Comparison of ENCODE assay signal across 10 cellular contexts in the genomic region with DNA sequence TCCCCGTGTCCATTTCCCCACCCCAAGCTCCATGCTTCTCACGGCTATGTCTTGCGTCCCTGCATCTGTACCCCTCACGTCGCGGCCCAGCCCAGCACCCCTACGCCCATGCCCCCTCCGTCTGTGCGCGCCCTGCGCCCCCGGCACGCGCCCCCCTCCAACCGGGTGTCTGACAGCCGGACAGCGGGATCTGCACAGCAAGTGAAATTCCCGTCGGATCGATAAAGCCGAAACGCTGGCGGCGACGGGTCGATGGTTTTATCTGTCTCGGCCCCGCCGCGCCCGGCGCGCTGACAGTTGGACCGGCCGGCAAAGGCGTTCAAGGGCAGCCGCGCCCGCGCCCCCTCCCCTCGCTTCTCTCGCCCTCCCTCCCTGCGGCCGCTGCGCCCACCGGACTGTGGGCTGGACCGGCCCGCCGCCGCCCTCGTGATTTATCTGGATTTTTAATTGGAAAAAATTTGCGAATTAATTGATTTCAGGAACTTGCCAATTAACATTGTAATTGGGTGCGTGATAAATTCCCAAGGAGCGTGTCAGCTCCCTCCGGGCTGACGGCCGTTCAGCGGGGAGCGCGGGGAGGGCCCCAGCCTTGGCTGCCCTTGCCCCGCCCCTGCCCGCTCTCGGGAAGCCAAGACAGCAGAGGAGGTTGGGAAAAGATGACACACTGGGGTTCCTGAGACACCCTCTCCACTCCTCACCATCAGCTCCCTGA. TPM values are rescaled to one million over a fixed set of nuclear protein-coding genes. Genes with fewer than 3 reads are reported as not detected.
DNase-seq lines count a peak whose midpoint lies in the region; ATAC-seq and TF ChIP-seq lines count a peak whose summit lies in the region.
"Had no signal": no experiment of that assay in that cellular context is flagged by ENCODE, and none has a peak within 500 bp of the region (broad histone marks: within the 10 kb centered on the region; RNA-seq: fewer than 3 reads in every experiment).

No MANE protein-coding gene starts in this region.

- no peaks in the 10 kb centered on the region for H3K36me3 ChIP-seq in HEK293 (ENCODE audit: control insufficient read depth in 2 of 2, insufficient read depth in 1 of 2, low read length in 2 of 2)
- no peaks in the 10 kb centered on the region for H3K36me3 ChIP-seq in body of pancreas (replicated peaks in 1 of 2; ENCODE audit: insufficient read depth in 1 of 2, low read depth in 2 of 2)
- H3K36me3 ChIP-seq in iPS-18a (ENCODE audit: control insufficient read depth, low read depth, low read length) = no peaks in the 10 kb centered on the region
- no peaks in the 10 kb centered on the region for H3K36me3 ChIP-seq in gastrocnemius medialis

- H3K27me3 ChIP-seq in body of pancreas = no peaks in the 10 kb centered on the region
- peaks cover 16% of the 10 kb centered on the region for H3K27me3 ChIP-seq in iPS-18a (ENCODE audit: control insufficient read depth, insufficient read depth, low read length)
- H3K27me3 ChIP-seq in gastrocnemius medialis = peaks cover 14 to 21% (median 17%) of the 10 kb centered on the region in 3 donors
- no peaks in the 10 kb centered on the region for H3K27me3 ChIP-seq in CD4-positive, alpha-beta T cell (ENCODE audit: control insufficient read depth, insufficient read depth, low read length)

- no peaks in the 10 kb centered on the region for H3K27me3 Mint-ChIP-seq in CD4-positive, alpha-beta T cell
- H3K27me3 Mint-ChIP-seq: activated T-helper 17 cell treated with anti-CD3 and anti-CD28 coated beads, Interleukin-2, amount 50 U/mL, for 72 hours had no signal

- H3K4me1 ChIP-seq in HEK293 (ENCODE audit: control insufficient read depth, insufficient read depth, low read length) (peaks cover 10% of the 10 kb centered on the region), body of pancreas (peaks cover 14% of the 10 kb centered on the region), iPS-18a (ENCODE audit: control insufficient read depth, low read depth, low read length) (no peaks in the 10 kb centered on the region), gastrocnemius medialis (no peaks in the 10 kb centered on the region)

- H3K4me3 ChIP-seq in HEK293 (ENCODE audit: low read depth, low read length) (peak overlapping the region; percentile 34), body of pancreas (no peak overlapping the region), iPS-18a (ENCODE audit: low read length) (peak overlapping the region; percentile 52), gastrocnemius medialis (peak overlapping the region in 3 of 4 donors; percentile 27 to 48 (median 43))

- TF ChIP-seq POLR2A in body of pancreas (IDR thresholded peaks at IDR 0.05) = no peak
- no peak for TF ChIP-seq POLR2A in gastrocnemius medialis (IDR thresholded peaks at IDR 0.05)

- CTCF ChIA-PET in HEK293 (lab: Yijun Ruan, JAX) = interaction anchor here (1.1 to 4.6 kb wide), 4 partner anchors 8 to 400 kb away, joined by 5 to 21 read pairs (median 9); no protein-coding TSS in a partner anchor
- CTCF ChIA-PET in CD4-positive, alpha-beta T cell (lab: Charles Lee) = no interaction called here

- TF ChIP-seq CTCF in HEK293 (tag by site-specific recombination; IDR thresholded peaks at IDR 0.05) (no peak), body of pancreas (IDR thresholded peaks at IDR 0.05) (no peak), gastrocnemius medialis (IDR thresholded peaks at IDR 0.05 in 4 of 5, conservative IDR thresholded peaks at IDR 0.05 in 1 of 5) (no peak)
- no peak for TF ChIP-seq CTCF in CD4-positive, alpha-beta T cell (IDR thresholded peaks at IDR 0.05)

- intact Hi-C loops in body of pancreas (cut with DNase I) = no loop called here
- intact Hi-C loops in gastrocnemius medialis (cut with DNase I; ENCODE audit: low total_unique reads) = no loop called here
- intact Hi-C loops in CD4-positive, alpha-beta T cell (cut with DNase I, micrococcal nuclease) = no loop called here

- POLR2A ChIA-PET in HEK293 (lab: Yijun Ruan, JAX) = interaction anchor here (2.9 kb wide), 1 partner anchor 15 kb away, joined by 27 read pairs; no protein-coding TSS in a partner anchor
- POLR2A ChIA-PET in CD4-positive, alpha-beta T cell (lab: Charles Lee) = no interaction called here

- no peak overlapping the region for H3K9ac ChIP-seq in iPS-18a (ENCODE audit: low read length)

- ATAC-seq in body of pancreas = peak; percentile 46
- ATAC-seq in gastrocnemius medialis = no peak
- ATAC-seq in CD4-positive, alpha-beta T cell (ENCODE audit: poor library complexity) = no peak
- ATAC-seq in HG03571 (IDR thresholded peaks at IDR 0.05; ENCODE audit: unreplicated experiment) = no peak
- ATAC-seq: activated T-helper 17 cell treated with anti-CD3 and anti-CD28 coated beads, Interleukin-2, amount 50 U/mL, for 72 hours; stimulated activated effector memory CD8-positive, alpha-beta T cell treated with anti-CD3 and anti-CD28 coated beads, Interleukin-12 subunit alpha, Interleukin-12 subunit beta, amount 100 ng/mL, for 72 hours had no signal

- DNase-seq in body of pancreas (peak in 2 of 4 donors; percentile 22 to 26), gastrocnemius medialis (no peak), NCI-H187 treated with DMSO at 0.1 percent for 48 hours (lab: John Stamatoyannopoulos, UW) (no peak)
- no peak for DNase-seq in CD4-positive, alpha-beta T cell
- no peak for DNase-seq in stimulated activated CD4-positive, alpha-beta T cell treated with anti-CD3 and anti-CD28 coated beads, Interleukin-4, amount 100 ng/mL, for 4 hours

- no peak overlapping the region for H3K27ac Mint-ChIP-seq in CD4-positive, alpha-beta T cell
- H3K27ac Mint-ChIP-seq: activated T-helper 17 cell treated with anti-CD3 and anti-CD28 coated beads, Interleukin-2, amount 50 U/mL, for 72 hours; stimulated activated effector memory CD8-positive, alpha-beta T cell treated with anti-CD3 and anti-CD28 coated beads, Interleukin-12 subunit alpha, Interleukin-12 subunit beta, amount 100 ng/mL, for 72 hours had no signal

- H3K4me3 Mint-ChIP-seq in CD4-positive, alpha-beta T cell = no peak overlapping the region
- H3K4me3 Mint-ChIP-seq: activated T-helper 17 cell treated with anti-CD3 and anti-CD28 coated beads, Interleukin-2, amount 50 U/mL, for 72 hours; stimulated activated effector memory CD8-positive, alpha-beta T cell treated with anti-CD3 and anti-CD28 coated beads, Interleukin-12 subunit alpha, Interleukin-12 subunit beta, amount 100 ng/mL, for 72 hours had no signal

- no peaks in the 10 kb centered on the region for H3K36me3 Mint-ChIP-seq in CD4-positive, alpha-beta T cell (ENCODE audit: low read depth)
- H3K36me3 Mint-ChIP-seq: stimulated activated effector memory CD8-positive, alpha-beta T cell treated with anti-CD3 and anti-CD28 coated beads, Interleukin-12 subunit alpha, Interleukin-12 subunit beta, amount 100 ng/mL, for 72 hours had no signal

- no peak overlapping the region for H3K27ac ChIP-seq in HEK293 (ENCODE audit: extremely low read depth, low read depth, low read length)
- no peak overlapping the region for H3K27ac ChIP-seq in body of pancreas
- no peak overlapping the region for H3K27ac ChIP-seq in iPS-18a (ENCODE audit: low read length)
- no peak overlapping the region for H3K27ac ChIP-seq in gastrocnemius medialis
- no peak overlapping the region for H3K27ac ChIP-seq in CD4-positive, alpha-beta T cell (ENCODE audit: low read depth, low read length)

- in situ Hi-C loops in gastrocnemius medialis (cut with MboI; ENCODE audit: low sequenced_read_pairs in 4 of 4) = no loop called here

- 13 to 19% methylated on average over 44 to 63 of the region's 63 CpGs for WGBS in body of pancreas, 2 donors

- H3K9me3 Mint-ChIP-seq in CD4-positive, alpha-beta T cell = no peaks in the 10 kb centered on the region
- H3K9me3 Mint-ChIP-seq: activated T-helper 17 cell treated with anti-CD3 and anti-CD28 coated beads, Interleukin-2, amount 50 U/mL, for 72 hours; stimulated activated effector memory CD8-positive, alpha-beta T cell treated with anti-CD3 and anti-CD28 coated beads, Interleukin-12 subunit alpha, Interleukin-12 subunit beta, amount 100 ng/mL, for 72 hours had no signal

- no peaks in the 10 kb centered on the region for H3K4me1 Mint-ChIP-seq in CD4-positive, alpha-beta T cell (ENCODE audit: low read depth)
- H3K4me1 Mint-ChIP-seq: activated T-helper 17 cell treated with anti-CD3 and anti-CD28 coated beads, Interleukin-2, amount 50 U/mL, for 72 hours; stimulated activated effector memory CD8-positive, alpha-beta T cell treated with anti-CD3 and anti-CD28 coated beads, Interleukin-12 subunit alpha, Interleukin-12 subunit beta, amount 100 ng/mL, for 72 hours had no signal

- no peaks in the 10 kb centered on the region for H3K9me3 ChIP-seq in HEK293 (ENCODE audit: control insufficient read depth, insufficient read depth, low read depth, low read length)
- no peaks in the 10 kb centered on the region for H3K9me3 ChIP-seq in body of pancreas
- H3K9me3 ChIP-seq in iPS-18a (ENCODE audit: control insufficient read depth, low read depth, low read length) = no peaks in the 10 kb centered on the region
- H3K9me3 ChIP-seq in gastrocnemius medialis = no peaks in the 10 kb centered on the region
- no peaks in the 10 kb centered on the region for H3K9me3 ChIP-seq in CD4-positive, alpha-beta T cell (ENCODE audit: control insufficient read depth, low read length)

TF ChIP-seq in HEK293, 187 proteins besides CTCF, POLR2A, EP300 and RAD21 (continues in another document):
- TF ChIP-seq EGR2 (tag by site-specific recombination; IDR thresholded peaks at IDR 0.05; ENCODE audit: low read depth) = peak; percentile 48; the same call in 1 of the 2 replicates
- TF ChIP-seq, protein P1, sequence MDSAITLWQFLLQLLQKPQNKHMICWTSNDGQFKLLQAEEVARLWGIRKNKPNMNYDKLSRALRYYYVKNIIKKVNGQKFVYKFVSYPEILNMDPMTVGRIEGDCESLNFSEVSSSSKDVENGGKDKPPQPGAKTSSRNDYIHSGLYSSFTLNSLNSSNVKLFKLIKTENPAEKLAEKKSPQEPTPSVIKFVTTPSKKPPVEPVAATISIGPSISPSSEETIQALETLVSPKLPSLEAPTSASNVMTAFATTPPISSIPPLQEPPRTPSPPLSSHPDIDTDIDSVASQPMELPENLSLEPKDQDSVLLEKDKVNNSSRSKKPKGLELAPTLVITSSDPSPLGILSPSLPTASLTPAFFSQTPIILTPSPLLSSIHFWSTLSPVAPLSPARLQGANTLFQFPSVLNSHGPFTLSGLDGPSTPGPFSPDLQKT (IDR thresholded peaks at IDR 0.05; ENCODE audit: borderline replicate concordance, low read depth, low read length) = no peak
- no peak for TF ChIP-seq ZBTB7A (tag by site-specific recombination; IDR thresholded peaks at IDR 0.05; ENCODE audit: low read depth)
- no peak for TF ChIP-seq ZFP37 (tag by site-specific recombination; IDR thresholded peaks at IDR 0.05)
- no peak for TF ChIP-seq ZNF157 (tag by site-specific recombination; IDR thresholded peaks at IDR 0.05)
- TF ChIP-seq ZNF132 (tag by site-specific recombination; IDR thresholded peaks at IDR 0.05; ENCODE audit: borderline replicate concordance) = no peak
- no peak for TF ChIP-seq ZNF501 (tag by site-specific recombination; IDR thresholded peaks at IDR 0.05)

RNA-seq across cellular contexts. Expression of a gene that starts 57.1 kb away (rescaled TPM):
- 1 to 10 TPM; 6.2 to 7.6 TPM for total RNA-seq in body of pancreas
- 1 to 10 TPM; 2.6 to 5.9 (median 4.2) TPM for total RNA-seq in gastrocnemius medialis
- total RNA-seq in CD4-positive, alpha-beta T cell = 1 to 10 TPM in 1 of 2 experiments, under 1 TPM in 1; 0.64 to 1.2 TPM

RNA-seq across cellular contexts. Expression of a gene that starts 57.4 kb away (rescaled TPM):
- total RNA-seq in body of pancreas = 1 to 10 TPM in 1 of 2 donors, not detected in 1; 1.0 TPM
- under 1 TPM in 1 of 4 donors, not detected in 3; 0.78 TPM for total RNA-seq in gastrocnemius medialis
- total RNA-seq in CD4-positive, alpha-beta T cell = 10 to 100 TPM; 79.9 to 84.0 TPM

Comparison
In these comparisons a context has a peak if more than half of its experiments do, and no peak if none do; other contexts are left out.
1. H3K4me3 ChIP-seq: peak in HEK293 (single experiment), iPS-18a (single experiment) and gastrocnemius medialis (3 of 4); none in body of pancreas (0 of 2).
2. RNA of a gene that starts 57.4 kb away (total RNA-seq): 79.9 to 84.0 TPM in CD4-positive, alpha-beta T cell; 1.0 TPM in body of pancreas and 0.78 TPM in gastrocnemius medialis; every median in the first group is over 10 times any median in the second.